ENCODE assay signal across 8 cellular contexts in the genomic region with DNA sequence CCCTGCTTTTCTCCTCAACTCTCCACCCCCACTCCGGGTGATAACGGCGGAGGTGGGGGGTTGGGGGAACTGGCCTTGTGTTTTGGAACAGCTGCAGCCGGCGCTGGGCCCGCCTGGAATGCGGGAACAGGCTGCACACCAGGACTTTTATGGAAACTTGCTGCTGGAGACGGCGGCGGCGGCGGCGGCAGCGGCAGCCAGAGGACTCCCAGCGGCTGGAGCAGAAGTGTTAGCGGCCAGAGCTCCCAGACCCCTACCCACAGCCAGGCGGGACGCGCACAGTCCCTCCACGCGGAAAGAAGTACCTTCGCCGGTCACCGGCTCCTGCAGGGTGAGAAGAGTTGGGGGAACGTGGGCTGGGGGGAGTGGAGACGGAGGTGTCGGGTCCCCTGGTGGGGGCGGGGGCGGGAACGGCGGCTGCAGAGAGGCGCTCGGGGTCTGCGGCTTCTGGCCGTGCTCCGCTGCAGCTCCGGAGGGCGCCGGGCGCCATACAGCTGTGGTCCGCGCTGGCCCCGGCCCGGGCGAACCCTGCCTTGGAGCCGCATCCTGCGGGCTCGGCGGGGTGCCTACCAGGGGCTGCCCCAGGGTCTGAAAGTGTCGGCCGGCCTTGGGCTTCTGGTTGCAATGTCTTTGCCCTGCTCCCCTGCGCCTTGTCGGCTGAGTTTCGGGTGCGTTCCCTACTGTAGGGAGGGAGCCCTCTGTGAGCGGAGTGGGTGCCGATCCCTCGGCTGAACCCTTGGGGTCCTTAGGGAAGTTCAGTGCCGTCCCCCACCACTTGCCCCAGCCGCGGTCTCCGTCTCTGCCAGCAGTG. TPM values are rescaled to one million over a fixed set of nuclear protein-coding genes. Genes with fewer than 3 reads are reported as not detected.
DNase-seq lines count a peak whose midpoint lies in the region; ATAC-seq and TF ChIP-seq lines count a peak whose summit lies in the region.

Gene NEXN (plus strand): TSS at position 196 of the 811 bp plus-strand sequence. CDS start 27,483 bp downstream, outside the sequence.

- TF ChIP-seq POLR2A in testis (IDR thresholded peaks at IDR 0.05): no peak

- H3K27me3 ChIP-seq in Loucy (ENCODE audit: insufficient read depth, low read length, poor library complexity, severe bottlenecking) (no peaks in the 10 kb centered on the region), fibroblast of lung (ENCODE audit: control insufficient read depth, insufficient read depth, low read length) (no peaks in the 10 kb centered on the region), mucosa of rectum (ENCODE audit: control insufficient read depth in 2 of 2, insufficient read depth in 2 of 2, low read length in 2 of 2) (no peaks in the 10 kb centered on the region), testis (no peaks in the 10 kb centered on the region)

- peak within 1 kb of the TSS; percentile 16 for H3K4me2 ChIP-seq in Loucy (ENCODE audit: low read depth, low read length, poor library complexity, severe bottlenecking)
- H3K4me2 ChIP-seq in fibroblast of lung (ENCODE audit: extremely low read depth, insufficient read depth, low read length): peak within 1 kb of the TSS; percentile 91

- H3K27ac ChIP-seq in fibroblast of lung (ENCODE audit: insufficient read depth, low read length): peak within 1 kb of the TSS; percentile 96
- peak within 1 kb of the TSS; percentile 80 to 84 for H3K27ac ChIP-seq in mucosa of rectum (ENCODE audit: low read depth in 2 of 2, low read length in 2 of 2)
- H3K27ac ChIP-seq in testis: peak within 1 kb of the TSS; percentile 57 to 93

- intact Hi-C loops in testis (cut with DNase I; ENCODE audit: low total_unique reads): loop anchor here (10.0 kb wide), 1 partner anchor 54 kb away; no protein-coding TSS in a partner anchor

- H4K20me1 ChIP-seq in Loucy (ENCODE audit: insufficient read depth, low read length, poor library complexity, severe bottlenecking) (no peaks in the 10 kb centered on the region), fibroblast of lung (ENCODE audit: control insufficient read depth, extremely low read depth, insufficient read depth, low read length) (no peaks in the 10 kb centered on the region)

- no peaks in the 10 kb centered on the region for H3F3A ChIP-seq in Loucy (ENCODE audit: low read depth)

- no peak within 1 kb of the TSS; the same call in 1 of the 2 replicates for H2AFZ ChIP-seq in Loucy (ENCODE audit: low read length)
- peak within 1 kb of the TSS; percentile 66 for H2AFZ ChIP-seq in fibroblast of lung (ENCODE audit: low read length)

- H3K79me2 ChIP-seq in Loucy (ENCODE audit: insufficient read depth, low read length) (no peaks in the 10 kb centered on the region), fibroblast of lung (ENCODE audit: control insufficient read depth, insufficient read depth, low read length) (peaks cover 63% of the 10 kb centered on the region)

- WGBS in testis, 2 donors: 0% methylated on average over 25 to 62 of the region's 62 CpGs

- no peaks in the 10 kb centered on the region for H3K9me3 ChIP-seq in Loucy (ENCODE audit: insufficient read depth, low read depth, low read length)
- no peaks in the 10 kb centered on the region for H3K9me3 ChIP-seq in fibroblast of lung (ENCODE audit: control insufficient read depth, insufficient read depth, low read depth, low read length)
- H3K9me3 ChIP-seq in mucosa of rectum (ENCODE audit: control insufficient read depth in 2 of 2, low read length in 2 of 2): no peaks in the 10 kb centered on the region
- no peaks in the 10 kb centered on the region for H3K9me3 ChIP-seq in testis

- H3K4me1 ChIP-seq in Loucy (ENCODE audit: insufficient read depth, low read length, poor library complexity, severe bottlenecking): no peaks in the 10 kb centered on the region
- peaks cover 2% of the 10 kb centered on the region for H3K4me1 ChIP-seq in fibroblast of lung (ENCODE audit: control insufficient read depth, extremely low read depth, insufficient read depth, low read length)
- peaks cover 4 to 5% of the 10 kb centered on the region in 2 donors for H3K4me1 ChIP-seq in mucosa of rectum (ENCODE audit: control insufficient read depth in 2 of 2, insufficient read depth in 2 of 2, low read length in 2 of 2)
- H3K4me1 ChIP-seq in testis: peaks cover 8% of the 10 kb centered on the region

- TF ChIP-seq CTCF in Loucy (conservative IDR thresholded peaks at IDR 0.05; ENCODE audit: low read length) (no peak), fibroblast of lung (conservative IDR thresholded peaks at IDR 0.05 in 1 of 2, IDR thresholded peaks at IDR 0.05 in 1 of 2; ENCODE audit: low read depth in 1 of 2, low read length in 2 of 2) (no peak), testis (IDR thresholded peaks at IDR 0.05) (no peak)

- no peaks in the 10 kb centered on the region for H3K36me3 ChIP-seq in Loucy (ENCODE audit: insufficient read depth, low read length)
- H3K36me3 ChIP-seq in fibroblast of lung (ENCODE audit: control insufficient read depth, insufficient read depth, low read length): peaks cover 4% of the 10 kb centered on the region
- H3K36me3 ChIP-seq in mucosa of rectum (ENCODE audit: control insufficient read depth in 2 of 2, insufficient read depth in 2 of 2, low read length in 2 of 2): no peaks in the 10 kb centered on the region
- H3K36me3 ChIP-seq in testis (ENCODE audit: low read depth, missing control alignments): no peaks in the 10 kb centered on the region

- peak within 1 kb of the TSS; percentile 35 for H3K4me3 ChIP-seq in Loucy (ENCODE audit: low read length, poor library complexity, severe bottlenecking)
- H3K4me3 ChIP-seq in fibroblast of lung (replicated peaks in 1 of 4; ENCODE audit: control extremely low read depth in 1 of 4, insufficient read depth in 1 of 4, low read depth in 3 of 4, low read length in 4 of 4): peak within 1 kb of the TSS; percentile 74 to 97 (median 89)
- H3K4me3 ChIP-seq in mucosa of rectum (ENCODE audit: low read length in 2 of 2): peak within 1 kb of the TSS; percentile 75 to 80
- peak within 1 kb of the TSS; percentile 69 for H3K4me3 ChIP-seq in testis

- DNase-seq in D341Med (ENCODE audit: low spot score) (peak; percentile 59), fibroblast of lung (ENCODE audit: low read depth in 2 of 2) (peak; percentile 89 to 92), testis (peak; percentile 78), GF-D8 (lab: John Stamatoyannopoulos, UW) (no peak)
- DNase-seq in activated T-cell treated with anti-CD3 and anti-CD28 coated beads, Interleukin-2, amount 50 U/mL, for 1 hour: peak; percentile 25

- H3K9me2 ChIP-seq in Loucy (replicated peaks; ENCODE audit: low read depth, low read length): no peaks in the 10 kb centered on the region

- peak; percentile 63 for ATAC-seq in GM21367 (IDR thresholded peaks at IDR 0.05; ENCODE audit: unreplicated experiment)

- H3K9ac ChIP-seq in Loucy (ENCODE audit: low read depth, low read length, poor library complexity, severe bottlenecking): no peak within 1 kb of the TSS
- peak within 1 kb of the TSS; percentile 96 for H3K9ac ChIP-seq in fibroblast of lung (ENCODE audit: insufficient read depth, low read length)
- H3K9ac ChIP-seq in mucosa of rectum (ENCODE audit: low read depth in 1 of 2, low read length in 2 of 2): peak within 1 kb of the TSS; percentile 60 to 68

RNA-seq across cellular contexts. Expression of gene NEXN, which starts in this region (rescaled TPM):
- 16.2 and 24.4 TPM in 2 replicates for total RNA-seq in fibroblast of lung
- polyA plus RNA-seq in fibroblast of lung: 36.3 and 49.0 TPM in 2 replicates
- polyA plus RNA-seq in fibroblast of lung (2012): 83.2 and 112 TPM in 2 replicates
- 1.6 and 3.1 TPM in 2 replicates for polyA minus RNA-seq in fibroblast of lung (ENCODE audit: low replicate concordance)
- 10 to 100 TPM in 1 of 2 donors, 1 to 10 TPM in 1; 4.6 to 10.6 TPM for total RNA-seq in testis
- 2.5 TPM for polyA plus RNA-seq in testis (ENCODE audit: insufficient read depth, low read depth, low replicate concordance)

Comparison
In these comparisons a context has a peak if more than half of its experiments do, and no peak if none do; other contexts are left out.
1. RNA of gene NEXN (polyA plus RNA-seq): 36.3 to 112 TPM in fibroblast of lung; 2.5 TPM in testis (single experiment); every median in the first group is over 10 times any median in the second.
2. H3K4me3 ChIP-seq: peak in every context shown above with its lines; median percentile 89 in fibroblast of lung; 78 in mucosa of rectum; 69 in testis; 35 in Loucy.
3. Peak in every context shown above with its lines, with median percentiles within 50 percentile points of each other: H3K27ac ChIP-seq.